In genomic region chr4:15469402-15470148, GRCh38 we compare ENCODE assay signal across 9 cellular contexts. TPM values are rescaled to one million over a fixed set of nuclear protein-coding genes. Genes with fewer than 3 reads are reported as not detected.
DNase-seq lines count a peak whose midpoint lies in the region; ATAC-seq and TF ChIP-seq lines count a peak whose summit lies in the region.
"Had no signal": no experiment of that assay in that cellular context is flagged by ENCODE, and none has a peak within 500 bp of the region (broad histone marks: within the 10 kb centered on the region; RNA-seq: fewer than 3 reads in every experiment).

Gene CC2D2A (plus strand): TSS chr4:15469882. CDS start chr4:15475933, 6,051 bp downstream.

- no peak for TF ChIP-seq EP300 in Ishikawa (IDR thresholded peaks at IDR 0.05; ENCODE audit: borderline replicate concordance)

- TF ChIP-seq RAD21 in Ishikawa (IDR thresholded peaks at IDR 0.05; ENCODE audit: low read depth): no peak

- ATAC-seq in GM19463 (IDR thresholded peaks at IDR 0.05; ENCODE audit: unreplicated experiment): no peak

- H3K27ac Mint-ChIP-seq in brain: peak within 1 kb of the TSS; percentile 61 to 95 (median 87)

- H3K27me3 Mint-ChIP-seq in brain: no peaks in the 10 kb centered on the region

- TF ChIP-seq CTCF in BE2C (IDR thresholded peaks at IDR 0.05; ENCODE audit: low read depth, low read length) (no peak), brain (conservative IDR thresholded peaks at IDR 0.05) (no peak), retinal pigment epithelial cell (conservative IDR thresholded peaks at IDR 0.05; ENCODE audit: low read depth, low read length) (no peak)

- H3K36me3 ChIP-seq in BE2C: no peaks in the 10 kb centered on the region
- H3K36me3 ChIP-seq: neutrophil had no signal

- no peaks in the 10 kb centered on the region for H3K9me3 Mint-ChIP-seq in brain

- peaks cover 37% of the 10 kb centered on the region for H3K4me1 Mint-ChIP-seq in brain

- no peaks in the 10 kb centered on the region for H3K4me1 ChIP-seq in BE2C

- no peaks in the 10 kb centered on the region for H3K36me3 Mint-ChIP-seq in brain

- peak within 1 kb of the TSS; percentile 80 to 93 (median 88) for H3K4me3 Mint-ChIP-seq in brain

- DNase-seq in BE2C (no peak), retinal pigment epithelial cell (ENCODE audit: low read depth) (no peak), MV-4-11 (lab: John Stamatoyannopoulos, UW) (no peak), T-helper 2 cell (no peak)

- H3K4me3 ChIP-seq in BE2C (ENCODE audit: low read depth, low read length) (peak within 1 kb of the TSS; percentile 40), iPS-18c (ENCODE audit: insufficient read depth, low read depth, low read length) (peak within 1 kb of the TSS; percentile 42; the same call in 1 of the 2 replicates), retinal pigment epithelial cell (ENCODE audit: low read length) (peak within 1 kb of the TSS; percentile 82)

- H3K27me3 ChIP-seq in BE2C: peaks cover 3% of the 10 kb centered on the region

- H3K9me3 ChIP-seq in BE2C (no peaks in the 10 kb centered on the region), iPS-18c (ENCODE audit: control insufficient read depth, insufficient read depth, low read length) (no peaks in the 10 kb centered on the region)
- H3K9me3 ChIP-seq: neutrophil had no signal

TF ChIP-seq in Ishikawa, 13 proteins besides CTCF, POLR2A, EP300 and RAD21:
- TF ChIP-seq YY1 (IDR thresholded peaks at IDR 0.05; ENCODE audit: low read depth): peak; percentile 68; the same call in 1 of the 2 replicates
- peak; percentile 35; the same call in 1 of the 2 replicates for TF ChIP-seq MAX (IDR thresholded peaks at IDR 0.05)
- TF ChIP-seq TAF1 (IDR thresholded peaks at IDR 0.05; ENCODE audit: low read depth): no peak

RNA-seq across cellular contexts. Expression of gene CC2D2A, which starts in this region (rescaled TPM):
- polyA plus RNA-seq in BE2C (2012; ENCODE audit: insufficient read depth, insufficient read length, low read depth): 11.5 TPM
- polyA plus RNA-seq in brain (ENCODE audit: insufficient read depth, low read depth, low replicate concordance): 11.2 TPM
